ENCODE assay signal across 1 cellular context in genomic region chr1:18263547-18264130, GRCh38.
A peak's percentile ranks its signal among the peaks of the same experiment; 100 is the strongest.
TF ChIP-seq lines count a peak whose summit lies in the region.

No MANE protein-coding gene starts in this region.

TF ChIP-seq in WTC11, 78 proteins besides CTCF, POLR2A, EP300 and RAD21 (continued from another document):
- TF ChIP-seq, protein P1, sequence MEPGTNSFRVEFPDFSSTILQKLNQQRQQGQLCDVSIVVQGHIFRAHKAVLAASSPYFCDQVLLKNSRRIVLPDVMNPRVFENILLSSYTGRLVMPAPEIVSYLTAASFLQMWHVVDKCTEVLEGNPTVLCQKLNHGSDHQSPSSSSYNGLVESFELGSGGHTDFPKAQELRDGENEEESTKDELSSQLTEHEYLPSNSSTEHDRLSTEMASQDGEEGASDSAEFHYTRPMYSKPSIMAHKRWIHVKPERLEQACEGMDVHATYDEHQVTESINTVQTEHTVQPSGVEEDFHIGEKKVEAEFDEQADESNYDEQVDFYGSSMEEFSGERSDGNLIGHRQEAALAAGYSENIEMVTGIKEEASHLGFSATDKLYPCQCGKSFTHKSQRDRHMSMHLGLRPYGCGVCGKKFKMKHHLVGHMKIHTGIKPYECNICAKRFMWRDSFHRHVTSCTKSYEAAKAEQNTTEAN (CRISPR knock-in tag; IDR thresholded peaks at IDR 0.05): no peak
- TF ChIP-seq ZNF671 (CRISPR knock-in tag; IDR thresholded peaks at IDR 0.05) (no peak), SP1 (CRISPR knock-in tag; conservative IDR thresholded peaks at IDR 0.05) (no peak), GTF2I (CRISPR knock-in tag; conservative IDR thresholded peaks at IDR 0.05) (no peak), ZNF138 (CRISPR knock-in tag; conservative IDR thresholded peaks at IDR 0.05) (no peak), ZNF219 (CRISPR knock-in tag; IDR thresholded peaks at IDR 0.05; ENCODE audit: borderline replicate concordance) (no peak), ZBTB21 (CRISPR knock-in tag; IDR thresholded peaks at IDR 0.05; ENCODE audit: borderline replicate concordance) (no peak), HMGA2 (CRISPR knock-in tag; IDR thresholded peaks at IDR 0.05) (no peak), CREM (CRISPR knock-in tag; IDR thresholded peaks at IDR 0.05) (no peak), PRDM15 (CRISPR knock-in tag; IDR thresholded peaks at IDR 0.05) (no peak)
- TF ChIP-seq, protein P2, sequence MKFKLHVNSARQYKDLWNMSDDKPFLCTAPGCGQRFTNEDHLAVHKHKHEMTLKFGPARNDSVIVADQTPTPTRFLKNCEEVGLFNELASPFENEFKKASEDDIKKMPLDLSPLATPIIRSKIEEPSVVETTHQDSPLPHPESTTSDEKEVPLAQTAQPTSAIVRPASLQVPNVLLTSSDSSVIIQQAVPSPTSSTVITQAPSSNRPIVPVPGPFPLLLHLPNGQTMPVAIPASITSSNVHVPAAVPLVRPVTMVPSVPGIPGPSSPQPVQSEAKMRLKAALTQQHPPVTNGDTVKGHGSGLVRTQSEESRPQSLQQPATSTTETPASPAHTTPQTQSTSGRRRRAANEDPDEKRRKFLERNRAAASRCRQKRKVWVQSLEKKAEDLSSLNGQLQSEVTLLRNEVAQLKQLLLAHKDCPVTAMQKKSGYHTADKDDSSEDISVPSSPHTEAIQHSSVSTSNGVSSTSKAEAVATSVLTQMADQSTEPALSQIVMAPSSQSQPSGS (CRISPR knock-in tag; IDR thresholded peaks at IDR 0.05; ENCODE audit: borderline replicate concordance, low read depth): no peak
- TF ChIP-seq, protein P3, sequence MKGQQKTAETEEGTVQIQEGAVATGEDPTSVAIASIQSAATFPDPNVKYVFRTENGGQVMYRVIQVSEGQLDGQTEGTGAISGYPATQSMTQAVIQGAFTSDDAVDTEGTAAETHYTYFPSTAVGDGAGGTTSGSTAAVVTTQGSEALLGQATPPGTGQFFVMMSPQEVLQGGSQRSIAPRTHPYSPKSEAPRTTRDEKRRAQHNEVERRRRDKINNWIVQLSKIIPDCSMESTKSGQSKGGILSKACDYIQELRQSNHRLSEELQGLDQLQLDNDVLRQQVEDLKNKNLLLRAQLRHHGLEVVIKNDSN (CRISPR knock-in tag; IDR thresholded peaks at IDR 0.05): 0 out of 2 replicates have a peak, but pooled peaks have one; percentile 13
